1 cellular context compared by ENCODE assay signal in genomic region chr2:105337122-105338019, GRCh38.
TF ChIP-seq lines count a peak whose summit lies in the region.

TSS of gene C2orf49 (plus strand) at chr2:105337540. CDS start at chr2:105337588, 48 bp downstream.

TF ChIP-seq in HepG2, 621 proteins besides CTCF, POLR2A, EP300 and RAD21 (continued from another document and continues in another):
- TF ChIP-seq CSRNP1 (CRISPR knock-in tag; IDR thresholded peaks at IDR 0.05) (peak; percentile 76), ZNF180 (CRISPR knock-in tag; IDR thresholded peaks at IDR 0.05; ENCODE audit: borderline replicate concordance, low read depth) (no peak), ZNF512 (CRISPR knock-in tag; IDR thresholded peaks at IDR 0.05) (no peak), SP1 (IDR thresholded peaks at IDR 0.05) (no peak), SP1 (CRISPR knock-in tag; IDR thresholded peaks at IDR 0.05) (peak; percentile 84), ZBTB7A (CRISPR knock-in tag; IDR thresholded peaks at IDR 0.05) (peak; percentile 72; the same call in 1 of the 2 replicates), ZFX (CRISPR knock-in tag; IDR thresholded peaks at IDR 0.05; ENCODE audit: low read depth) (peak; percentile 89), FOXK1 (CRISPR knock-in tag; IDR thresholded peaks at IDR 0.05; ENCODE audit: borderline replicate concordance, low read depth) (peak; percentile 97; the same call in 1 of the 2 replicates), ZNF556 (CRISPR knock-in tag; IDR thresholded peaks at IDR 0.05; ENCODE audit: borderline replicate concordance) (peak; percentile 70; the same call in 1 of the 2 replicates), ZSCAN29 (CRISPR knock-in tag; conservative IDR thresholded peaks at IDR 0.05) (0 out of 2 replicates have a peak, but pooled peaks have one; percentile 67), KAT8 (CRISPR knock-in tag; IDR thresholded peaks at IDR 0.05) (peak; percentile 100), PHF21A (CRISPR knock-in tag; IDR thresholded peaks at IDR 0.05) (peak; percentile 48; the same call in 1 of the 2 replicates), ARID4A (CRISPR knock-in tag; IDR thresholded peaks at IDR 0.05; ENCODE audit: borderline replicate concordance) (peak; percentile 88; the same call in 1 of the 2 replicates), HCFC1 (IDR thresholded peaks at IDR 0.05; ENCODE audit: low read depth, low read length) (peak; percentile 68), ZFY (CRISPR knock-in tag; IDR thresholded peaks at IDR 0.05) (peak; percentile 87), MNT (IDR thresholded peaks at IDR 0.05) (peak; percentile 60), ZNF446 (CRISPR knock-in tag; IDR thresholded peaks at IDR 0.05) (no peak), HNRNPH1 (optimal IDR thresholded peaks at IDR 0.05; ENCODE audit: low read depth, low read length) (no peak), ETV5 (CRISPR knock-in tag; IDR thresholded peaks at IDR 0.05; ENCODE audit: borderline replicate concordance) (peak; percentile 15; the same call in 1 of the 2 replicates), JUND (CRISPR knock-in tag; IDR thresholded peaks at IDR 0.05) (peak; percentile 64; the same call in 1 of the 2 replicates), HOXA7 (CRISPR knock-in tag; IDR thresholded peaks at IDR 0.05) (no peak), ZNF614 (CRISPR knock-in tag; IDR thresholded peaks at IDR 0.05; ENCODE audit: borderline replicate concordance) (peak; percentile 54; the same call in 1 of the 2 replicates), ZNF598 (CRISPR knock-in tag; IDR thresholded peaks at IDR 0.05; ENCODE audit: borderline replicate concordance) (peak; percentile 86), YY1 (IDR thresholded peaks at IDR 0.05; ENCODE audit: insufficient read depth, insufficient replicate concordance, low read depth, low read length) (peak; percentile 92), ZNF136 (CRISPR knock-in tag; IDR thresholded peaks at IDR 0.05; ENCODE audit: low read depth) (peak; percentile 94; the same call in 1 of the 2 replicates), ATAD3A (CRISPR knock-in tag; IDR thresholded peaks at IDR 0.05) (no peak), FOXP4 (CRISPR knock-in tag; IDR thresholded peaks at IDR 0.05) (peak; percentile 40; the same call in 1 of the 2 replicates), ZNF781 (CRISPR knock-in tag; IDR thresholded peaks at IDR 0.05; ENCODE audit: borderline replicate concordance, not compliant biosample characterization) (peak; percentile 58), NFKB2 (CRISPR knock-in tag; IDR thresholded peaks at IDR 0.05; ENCODE audit: borderline replicate concordance) (0 out of 2 replicates have a peak, but pooled peaks have one; percentile 77), NFIC (IDR thresholded peaks at IDR 0.05; ENCODE audit: low read length) (peak; percentile 71; the same call in 1 of the 2 replicates), PRMT3 (CRISPR knock-in tag; IDR thresholded peaks at IDR 0.05; ENCODE audit: borderline replicate concordance, low read depth) (peak; percentile 56; the same call in 1 of the 2 replicates), ZNF468 (CRISPR knock-in tag; IDR thresholded peaks at IDR 0.05) (no peak), MYNN (CRISPR knock-in tag; IDR thresholded peaks at IDR 0.05; ENCODE audit: low read depth) (peak; percentile 27; the same call in 1 of the 2 replicates), ZNF414 (CRISPR knock-in tag; IDR thresholded peaks at IDR 0.05) (peak; percentile 55; the same call in 1 of the 2 replicates), ZNF138 (CRISPR knock-in tag; IDR thresholded peaks at IDR 0.05; ENCODE audit: low read depth) (no peak), ZBTB1 (CRISPR knock-in tag; IDR thresholded peaks at IDR 0.05; ENCODE audit: borderline replicate concordance) (no peak)
- TF ChIP-seq, protein P1, sequence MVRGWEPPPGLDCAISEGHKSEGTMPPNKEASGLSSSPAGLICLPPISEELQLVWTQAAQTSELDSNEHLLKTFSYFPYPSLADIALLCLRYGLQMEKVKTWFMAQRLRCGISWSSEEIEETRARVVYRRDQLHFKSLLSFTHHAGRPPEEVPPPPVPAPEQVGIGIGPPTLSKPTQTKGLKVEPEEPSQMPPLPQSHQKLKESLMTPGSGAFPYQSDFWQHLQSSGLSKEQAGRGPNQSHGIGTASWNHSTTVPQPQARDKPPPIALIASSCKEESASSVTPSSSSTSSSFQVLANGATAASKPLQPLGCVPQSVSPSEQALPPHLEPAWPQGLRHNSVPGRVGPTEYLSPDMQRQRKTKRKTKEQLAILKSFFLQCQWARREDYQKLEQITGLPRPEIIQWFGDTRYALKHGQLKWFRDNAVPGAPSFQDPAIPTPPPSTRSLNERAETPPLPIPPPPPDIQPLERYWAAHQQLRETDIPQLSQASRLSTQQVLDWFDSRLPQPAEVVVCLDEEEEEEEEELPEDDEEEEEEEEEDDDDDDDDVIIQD (CRISPR knock-in tag; IDR thresholded peaks at IDR 0.05; ENCODE audit: low read depth), result peak; percentile 68; the same call in 1 of the 2 replicates
- TF ChIP-seq, protein P2, sequence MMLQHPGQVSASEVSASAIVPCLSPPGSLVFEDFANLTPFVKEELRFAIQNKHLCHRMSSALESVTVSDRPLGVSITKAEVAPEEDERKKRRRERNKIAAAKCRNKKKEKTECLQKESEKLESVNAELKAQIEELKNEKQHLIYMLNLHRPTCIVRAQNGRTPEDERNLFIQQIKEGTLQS (CRISPR knock-in tag; IDR thresholded peaks at IDR 0.05), result peak; percentile 56
- TF ChIP-seq, protein P3, sequence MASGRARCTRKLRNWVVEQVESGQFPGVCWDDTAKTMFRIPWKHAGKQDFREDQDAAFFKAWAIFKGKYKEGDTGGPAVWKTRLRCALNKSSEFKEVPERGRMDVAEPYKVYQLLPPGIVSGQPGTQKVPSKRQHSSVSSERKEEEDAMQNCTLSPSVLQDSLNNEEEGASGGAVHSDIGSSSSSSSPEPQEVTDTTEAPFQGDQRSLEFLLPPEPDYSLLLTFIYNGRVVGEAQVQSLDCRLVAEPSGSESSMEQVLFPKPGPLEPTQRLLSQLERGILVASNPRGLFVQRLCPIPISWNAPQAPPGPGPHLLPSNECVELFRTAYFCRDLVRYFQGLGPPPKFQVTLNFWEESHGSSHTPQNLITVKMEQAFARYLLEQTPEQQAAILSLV (CRISPR knock-in tag; IDR thresholded peaks at IDR 0.05; ENCODE audit: borderline replicate concordance), result 0 out of 2 replicates have a peak, but pooled peaks have one; percentile 33
- TF ChIP-seq, protein P4, sequence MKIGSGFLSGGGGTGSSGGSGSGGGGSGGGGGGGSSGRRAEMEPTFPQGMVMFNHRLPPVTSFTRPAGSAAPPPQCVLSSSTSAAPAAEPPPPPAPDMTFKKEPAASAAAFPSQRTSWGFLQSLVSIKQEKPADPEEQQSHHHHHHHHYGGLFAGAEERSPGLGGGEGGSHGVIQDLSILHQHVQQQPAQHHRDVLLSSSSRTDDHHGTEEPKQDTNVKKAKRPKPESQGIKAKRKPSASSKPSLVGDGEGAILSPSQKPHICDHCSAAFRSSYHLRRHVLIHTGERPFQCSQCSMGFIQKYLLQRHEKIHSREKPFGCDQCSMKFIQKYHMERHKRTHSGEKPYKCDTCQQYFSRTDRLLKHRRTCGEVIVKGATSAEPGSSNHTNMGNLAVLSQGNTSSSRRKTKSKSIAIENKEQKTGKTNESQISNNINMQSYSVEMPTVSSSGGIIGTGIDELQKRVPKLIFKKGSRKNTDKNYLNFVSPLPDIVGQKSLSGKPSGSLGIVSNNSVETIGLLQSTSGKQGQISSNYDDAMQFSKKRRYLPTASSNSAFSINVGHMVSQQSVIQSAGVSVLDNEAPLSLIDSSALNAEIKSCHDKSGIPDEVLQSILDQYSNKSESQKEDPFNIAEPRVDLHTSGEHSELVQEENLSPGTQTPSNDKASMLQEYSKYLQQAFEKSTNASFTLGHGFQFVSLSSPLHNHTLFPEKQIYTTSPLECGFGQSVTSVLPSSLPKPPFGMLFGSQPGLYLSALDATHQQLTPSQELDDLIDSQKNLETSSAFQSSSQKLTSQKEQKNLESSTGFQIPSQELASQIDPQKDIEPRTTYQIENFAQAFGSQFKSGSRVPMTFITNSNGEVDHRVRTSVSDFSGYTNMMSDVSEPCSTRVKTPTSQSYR (CRISPR knock-in tag; IDR thresholded peaks at IDR 0.05; ENCODE audit: borderline replicate concordance), result no peak
- TF ChIP-seq, protein P5, sequence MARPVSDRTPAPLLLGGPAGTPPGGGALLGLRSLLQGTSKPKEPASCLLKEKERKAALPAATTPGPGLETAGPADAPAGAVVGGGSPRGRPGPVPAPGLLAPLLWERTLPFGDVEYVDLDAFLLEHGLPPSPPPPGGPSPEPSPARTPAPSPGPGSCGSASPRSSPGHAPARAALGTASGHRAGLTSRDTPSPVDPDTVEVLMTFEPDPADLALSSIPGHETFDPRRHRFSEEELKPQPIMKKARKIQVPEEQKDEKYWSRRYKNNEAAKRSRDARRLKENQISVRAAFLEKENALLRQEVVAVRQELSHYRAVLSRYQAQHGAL (CRISPR knock-in tag; IDR thresholded peaks at IDR 0.05; ENCODE audit: not compliant biosample characterization), result no peak
